Comparison of ENCODE assay signal across 1 cellular context in the genomic region with DNA sequence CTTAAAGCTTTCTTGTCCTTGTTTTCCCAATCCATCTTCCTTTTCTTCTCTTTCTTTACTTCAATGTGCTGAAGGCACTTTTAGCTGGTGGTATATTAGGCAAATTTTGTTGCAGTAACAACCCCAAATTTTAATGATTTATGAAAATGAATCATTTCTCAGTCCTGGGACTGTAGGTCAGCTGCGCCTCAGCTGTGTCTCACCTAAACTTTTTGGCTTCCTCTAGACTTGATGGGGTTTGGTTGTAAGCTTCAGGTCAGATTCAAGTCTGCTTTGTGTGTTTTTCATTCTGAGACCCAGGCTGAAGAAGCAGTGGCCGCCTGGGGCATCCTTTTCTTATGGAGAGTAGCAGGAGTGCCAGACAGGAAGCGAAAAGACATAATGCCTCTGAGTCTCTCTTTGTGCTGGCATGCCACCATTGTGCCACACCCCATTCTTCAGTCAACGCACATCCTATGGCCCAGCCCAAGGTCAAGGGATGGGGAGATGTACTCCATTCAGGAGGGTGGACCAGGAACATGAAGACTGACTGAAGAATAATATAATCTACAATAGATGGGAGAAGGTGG.
TF ChIP-seq lines count a peak whose summit lies in the region.

No MANE protein-coding gene starts in this region.

TF ChIP-seq in GM23338, 12 proteins besides CTCF, POLR2A, EP300 and RAD21 (continued from another document):
- TF ChIP-seq, protein P1, sequence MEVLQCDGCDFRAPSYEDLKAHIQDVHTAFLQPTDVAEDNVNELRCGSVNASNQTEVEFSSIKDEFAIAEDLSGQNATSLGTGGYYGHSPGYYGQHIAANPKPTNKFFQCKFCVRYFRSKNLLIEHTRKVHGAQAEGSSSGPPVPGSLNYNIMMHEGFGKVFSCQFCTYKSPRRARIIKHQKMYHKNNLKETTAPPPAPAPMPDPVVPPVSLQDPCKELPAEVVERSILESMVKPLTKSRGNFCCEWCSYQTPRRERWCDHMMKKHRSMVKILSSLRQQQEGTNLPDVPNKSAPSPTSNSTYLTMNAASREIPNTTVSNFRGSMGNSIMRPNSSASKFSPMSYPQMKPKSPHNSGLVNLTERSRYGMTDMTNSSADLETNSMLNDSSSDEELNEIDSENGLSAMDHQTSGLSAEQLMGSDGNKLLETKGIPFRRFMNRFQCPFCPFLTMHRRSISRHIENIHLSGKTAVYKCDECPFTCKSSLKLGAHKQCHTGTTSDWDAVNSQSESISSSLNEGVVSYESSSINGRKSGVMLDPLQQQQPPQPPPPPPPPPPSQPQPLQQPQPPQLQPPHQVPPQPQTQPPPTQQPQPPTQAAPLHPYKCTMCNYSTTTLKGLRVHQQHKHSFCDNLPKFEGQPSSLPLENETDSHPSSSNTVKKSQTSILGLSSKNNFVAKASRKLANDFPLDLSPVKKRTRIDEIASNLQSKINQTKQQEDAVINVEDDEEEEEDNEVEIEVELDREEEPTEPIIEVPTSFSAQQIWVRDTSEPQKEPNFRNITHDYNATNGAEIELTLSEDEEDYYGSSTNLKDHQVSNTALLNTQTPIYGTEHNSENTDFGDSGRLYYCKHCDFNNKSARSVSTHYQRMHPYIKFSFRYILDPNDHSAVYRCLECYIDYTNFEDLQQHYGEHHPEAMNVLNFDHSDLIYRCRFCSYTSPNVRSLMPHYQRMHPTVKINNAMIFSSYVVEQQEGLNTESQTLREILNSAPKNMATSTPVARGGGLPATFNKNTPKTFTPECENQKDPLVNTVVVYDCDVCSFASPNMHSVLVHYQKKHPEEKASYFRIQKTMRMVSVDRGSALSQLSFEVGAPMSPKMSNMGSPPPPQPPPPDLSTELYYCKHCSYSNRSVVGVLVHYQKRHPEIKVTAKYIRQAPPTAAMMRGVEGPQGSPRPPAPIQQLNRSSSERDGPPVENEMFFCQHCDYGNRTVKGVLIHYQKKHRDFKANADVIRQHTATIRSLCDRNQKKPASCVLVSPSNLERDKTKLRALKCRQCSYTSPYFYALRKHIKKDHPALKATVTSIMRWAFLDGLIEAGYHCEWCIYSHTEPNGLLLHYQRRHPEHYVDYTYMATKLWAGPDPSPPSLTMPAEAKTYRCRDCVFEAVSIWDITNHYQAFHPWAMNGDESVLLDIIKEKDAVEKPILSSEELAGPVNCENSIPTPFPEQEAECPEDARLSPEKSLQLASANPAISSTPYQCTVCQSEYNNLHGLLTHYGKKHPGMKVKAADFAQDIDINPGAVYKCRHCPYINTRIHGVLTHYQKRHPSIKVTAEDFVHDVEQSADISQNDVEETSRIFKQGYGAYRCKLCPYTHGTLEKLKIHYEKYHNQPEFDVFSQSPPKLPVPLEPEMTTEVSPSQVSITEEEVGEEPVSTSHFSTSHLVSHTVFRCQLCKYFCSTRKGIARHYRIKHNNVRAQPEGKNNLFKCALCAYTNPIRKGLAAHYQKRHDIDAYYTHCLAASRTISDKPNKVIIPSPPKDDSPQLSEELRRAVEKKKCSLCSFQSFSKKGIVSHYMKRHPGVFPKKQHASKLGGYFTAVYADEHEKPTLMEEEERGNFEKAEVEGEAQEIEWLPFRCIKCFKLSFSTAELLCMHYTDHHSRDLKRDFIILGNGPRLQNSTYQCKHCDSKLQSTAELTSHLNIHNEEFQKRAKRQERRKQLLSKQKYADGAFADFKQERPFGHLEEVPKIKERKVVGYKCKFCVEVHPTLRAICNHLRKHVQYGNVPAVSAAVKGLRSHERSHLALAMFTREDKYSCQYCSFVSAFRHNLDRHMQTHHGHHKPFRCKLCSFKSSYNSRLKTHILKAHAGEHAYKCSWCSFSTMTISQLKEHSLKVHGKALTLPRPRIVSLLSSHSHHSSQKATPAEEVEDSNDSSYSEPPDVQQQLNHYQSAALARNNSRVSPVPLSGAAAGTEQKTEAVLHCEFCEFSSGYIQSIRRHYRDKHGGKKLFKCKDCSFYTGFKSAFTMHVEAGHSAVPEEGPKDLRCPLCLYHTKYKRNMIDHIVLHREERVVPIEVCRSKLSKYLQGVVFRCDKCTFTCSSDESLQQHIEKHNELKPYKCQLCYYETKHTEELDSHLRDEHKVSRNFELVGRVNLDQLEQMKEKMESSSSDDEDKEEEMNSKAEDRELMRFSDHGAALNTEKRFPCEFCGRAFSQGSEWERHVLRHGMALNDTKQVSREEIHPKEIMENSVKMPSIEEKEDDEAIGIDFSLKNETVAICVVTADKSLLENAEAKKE (CRISPR knock-in tag; IDR thresholded peaks at IDR 0.05): no peak
- TF ChIP-seq EZH2phosphoT487 (IDR thresholded peaks at IDR 0.05; ENCODE audit: unreplicated experiment) (no peak), ZNF114 (CRISPR knock-in tag; IDR thresholded peaks at IDR 0.05) (no peak), POLR2AphosphoS5 (IDR thresholded peaks at IDR 0.05; ENCODE audit: low read depth) (no peak), ZNF331 (CRISPR knock-in tag; IDR thresholded peaks at IDR 0.05; ENCODE audit: low read depth) (no peak), STAT1 (IDR thresholded peaks at IDR 0.05; ENCODE audit: unreplicated experiment) (no peak), EZH2 (IDR thresholded peaks at IDR 0.05; ENCODE audit: low read depth, unreplicated experiment) (no peak), JUNB (IDR thresholded peaks at IDR 0.05; ENCODE audit: unreplicated experiment) (no peak)
- TF ChIP-seq, protein P2, sequence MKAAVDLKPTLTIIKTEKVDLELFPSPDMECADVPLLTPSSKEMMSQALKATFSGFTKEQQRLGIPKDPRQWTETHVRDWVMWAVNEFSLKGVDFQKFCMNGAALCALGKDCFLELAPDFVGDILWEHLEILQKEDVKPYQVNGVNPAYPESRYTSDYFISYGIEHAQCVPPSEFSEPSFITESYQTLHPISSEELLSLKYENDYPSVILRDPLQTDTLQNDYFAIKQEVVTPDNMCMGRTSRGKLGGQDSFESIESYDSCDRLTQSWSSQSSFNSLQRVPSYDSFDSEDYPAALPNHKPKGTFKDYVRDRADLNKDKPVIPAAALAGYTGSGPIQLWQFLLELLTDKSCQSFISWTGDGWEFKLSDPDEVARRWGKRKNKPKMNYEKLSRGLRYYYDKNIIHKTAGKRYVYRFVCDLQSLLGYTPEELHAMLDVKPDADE (IDR thresholded peaks at IDR 0.05): no peak
